ENCODE assay signal across 8 cellular contexts in the genomic region with DNA sequence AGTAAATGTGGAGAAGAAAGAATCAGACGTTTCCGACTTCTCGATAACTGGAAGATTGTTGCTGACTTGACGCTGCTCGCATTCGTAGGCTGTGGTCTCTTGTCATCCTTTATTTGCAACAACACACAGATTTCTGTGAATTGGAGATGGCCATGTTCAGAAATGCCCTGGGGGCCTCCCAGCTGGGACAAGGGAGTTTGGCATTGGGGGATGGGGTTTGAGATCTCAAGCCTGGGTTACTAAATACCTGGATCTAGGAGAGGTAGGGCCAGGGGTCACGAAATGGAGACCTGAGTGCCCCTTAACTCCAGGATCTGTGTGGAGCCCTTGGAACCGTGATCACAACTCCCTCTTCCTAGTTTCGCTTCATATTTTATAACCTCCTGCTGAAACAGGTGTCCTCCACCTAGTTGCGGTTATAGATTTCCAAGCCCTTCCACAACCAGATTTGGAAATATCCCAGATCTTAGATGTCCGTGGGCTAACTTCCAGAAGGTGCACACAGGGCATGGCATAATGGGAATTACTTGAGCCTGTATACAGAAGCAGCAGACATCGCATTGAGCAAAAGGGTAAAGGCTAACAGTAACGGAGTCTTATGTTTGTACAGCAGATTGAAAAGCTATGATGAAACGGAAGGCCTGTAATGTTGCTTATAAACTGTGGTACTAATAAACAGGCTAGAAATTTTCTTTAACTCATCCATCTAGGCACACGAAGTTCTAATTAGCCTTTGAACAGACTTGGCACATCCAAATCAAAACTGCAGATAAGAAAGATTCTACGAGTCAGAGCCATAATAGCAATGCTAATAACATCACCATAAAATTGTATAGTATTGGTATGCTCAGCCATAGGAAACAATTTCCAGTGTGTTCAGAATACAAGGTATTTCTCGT. TPM values are rescaled to one million over a fixed set of nuclear protein-coding genes. Genes with fewer than 3 reads are reported as not detected.
A peak's percentile ranks its signal among the peaks of the same experiment; 100 is the strongest.
DNase-seq lines count a peak whose midpoint lies in the region; ATAC-seq and TF ChIP-seq lines count a peak whose summit lies in the region.

No MANE protein-coding gene starts in this region.

- DNase-seq in Calu3 = peak; percentile 24
- DNase-seq in activated CD4-positive, alpha-beta T cell treated with anti-CD3 and anti-CD28 coated beads for 48 hours = peak; percentile 35
- peak; percentile 63 for DNase-seq in endodermal cell
- peak; percentile 15 for DNase-seq in mucosa of gallbladder (ENCODE audit: low spot score)
- DNase-seq in vagina (ENCODE audit: extremely low spot score in 2 of 2) = peak in 1 of 2 donors; percentile 90
- no peak for DNase-seq in stimulated activated naive B cell treated with anti-CD40 and anti-IgM and Interleukin-4, amounts not matched to agents 10 μg/mL and 1 μg/mL and 100 μg/mL, for 72 hours

- H3K4me1 Mint-ChIP-seq in Calu3 (ENCODE audit: low read depth, unreplicated experiment) (peaks cover 8% of the 10 kb centered on the region), endodermal cell (peaks cover 12% of the 10 kb centered on the region)
- peaks cover 22 to 24% of the 10 kb centered on the region in 2 donors for H3K4me1 Mint-ChIP-seq in stimulated activated naive B cell treated with anti-CD40 and anti-IgM and Interleukin-4, amounts not matched to agents 10 μg/mL and 1 μg/mL and 100 μg/mL, for 72 hours

- H3K4me3 ChIP-seq in HUES64 (ENCODE audit: low read length) (peak overlapping the region; percentile 92), endodermal cell (ENCODE audit: low read length) (peak overlapping the region; percentile 100), vagina (peak overlapping the region; percentile 55 to 96)

- 33% methylated on average over 17 of the region's 17 CpGs for WGBS in HUES64
- 22 to 33% methylated on average over 10 to 17 of the region's 17 CpGs for WGBS in endodermal cell (ENCODE audit: insufficient coverage in 1 of 2, insufficient read length in 1 of 2), 2 experiments

- H3K9ac ChIP-seq in HUES64 (ENCODE audit: low read depth, low read length) (peak overlapping the region; percentile 78), endodermal cell (ENCODE audit: extremely low read depth, low read length, poor library complexity, severe bottlenecking) (peak overlapping the region; percentile 79)

- H3K27ac Mint-ChIP-seq in Calu3 (ENCODE audit: unreplicated experiment) (no peak overlapping the region), endodermal cell (no peak overlapping the region)
- H3K27ac Mint-ChIP-seq in stimulated activated naive B cell treated with anti-CD40 and anti-IgM and Interleukin-4, amounts not matched to agents 10 μg/mL and 1 μg/mL and 100 μg/mL, for 72 hours = no peak overlapping the region

- no peaks in the 10 kb centered on the region for H3K27me3 ChIP-seq in HUES64 (ENCODE audit: insufficient read depth, low read length)
- no peaks in the 10 kb centered on the region for H3K27me3 ChIP-seq in endodermal cell (ENCODE audit: control insufficient read depth, insufficient read depth, low read length, poor library complexity, severe bottlenecking)
- H3K27me3 ChIP-seq in vagina = no peaks in the 10 kb centered on the region

- no peaks in the 10 kb centered on the region for H3K9me3 Mint-ChIP-seq in Calu3 (ENCODE audit: low read depth, unreplicated experiment)
- H3K9me3 Mint-ChIP-seq in endodermal cell = no peaks in the 10 kb centered on the region
- no peaks in the 10 kb centered on the region for H3K9me3 Mint-ChIP-seq in stimulated activated naive B cell treated with anti-CD40 and anti-IgM and Interleukin-4, amounts not matched to agents 10 μg/mL and 1 μg/mL and 100 μg/mL, for 72 hours

- peaks cover 7% of the 10 kb centered on the region for H3K36me3 Mint-ChIP-seq in Calu3 (ENCODE audit: insufficient read depth, unreplicated experiment)
- no peaks in the 10 kb centered on the region for H3K36me3 Mint-ChIP-seq in endodermal cell (ENCODE audit: low read depth)
- H3K36me3 Mint-ChIP-seq in stimulated activated naive B cell treated with anti-CD40 and anti-IgM and Interleukin-4, amounts not matched to agents 10 μg/mL and 1 μg/mL and 100 μg/mL, for 72 hours = peaks cover 0 to 4% of the 10 kb centered on the region in 2 donors

- CTCF ChIA-PET in Calu3 (lab: Charles Lee) = no interaction called here

- H3K27me3 Mint-ChIP-seq in Calu3 (ENCODE audit: unreplicated experiment) (no peaks in the 10 kb centered on the region), endodermal cell (ENCODE audit: insufficient read depth) (no peaks in the 10 kb centered on the region)
- H3K27me3 Mint-ChIP-seq in stimulated activated naive B cell treated with anti-CD40 and anti-IgM and Interleukin-4, amounts not matched to agents 10 μg/mL and 1 μg/mL and 100 μg/mL, for 72 hours = no peaks in the 10 kb centered on the region

- intact Hi-C loops in Calu3 (cut with micrococcal nuclease; ENCODE audit: unreplicated experiment) (no loop called here), vagina (cut with DNase I) (no loop called here)

- peaks cover 15% of the 10 kb centered on the region for H3K4me1 ChIP-seq in HUES64 (ENCODE audit: insufficient read depth, low read length)
- no peaks in the 10 kb centered on the region for H3K4me1 ChIP-seq in endodermal cell (ENCODE audit: control insufficient read depth, insufficient read depth, low read length)
- H3K4me1 ChIP-seq in vagina = peaks cover 41% of the 10 kb centered on the region

- TF ChIP-seq CTCF in Calu3 (IDR thresholded peaks at IDR 0.05; ENCODE audit: unreplicated experiment) = no peak
- no peak for TF ChIP-seq CTCF in endodermal cell (conservative IDR thresholded peaks at IDR 0.05)
- no peak for TF ChIP-seq CTCF in vagina (IDR thresholded peaks at IDR 0.05)

- no peak for TF ChIP-seq POLR2A in vagina (IDR thresholded peaks at IDR 0.05)

- BruUV-seq in Calu3 (replicated peaks; lab: Mats Ljungman, UMichigan) = TSS peak; percentile 44

- H3K4me3 Mint-ChIP-seq in Calu3 (ENCODE audit: low read depth, unreplicated experiment) (no peak overlapping the region), endodermal cell (no peak overlapping the region)
- no peak overlapping the region for H3K4me3 Mint-ChIP-seq in stimulated activated naive B cell treated with anti-CD40 and anti-IgM and Interleukin-4, amounts not matched to agents 10 μg/mL and 1 μg/mL and 100 μg/mL, for 72 hours

- H3K36me3 ChIP-seq in HUES64 (ENCODE audit: insufficient read depth, low read length) (no peaks in the 10 kb centered on the region), endodermal cell (ENCODE audit: control insufficient read depth, insufficient read depth, low read length) (no peaks in the 10 kb centered on the region), vagina (no peaks in the 10 kb centered on the region)

- peak overlapping the region; percentile 65 for H3K27ac ChIP-seq in HUES64 (ENCODE audit: low read depth, low read length)
- H3K27ac ChIP-seq in endodermal cell (ENCODE audit: low read depth, low read length) = no peak overlapping the region
- H3K27ac ChIP-seq in vagina = peak overlapping the region; percentile 100

- ATAC-seq in GM18870 (IDR thresholded peaks at IDR 0.05; ENCODE audit: unreplicated experiment) = no peak
- no peak for ATAC-seq in stimulated activated naive B cell treated with anti-CD40 and anti-IgM and Interleukin-4, amounts not matched to agents 10 μg/mL and 1 μg/mL and 100 μg/mL, for 72 hours (replicated peaks)

- H3K9me3 ChIP-seq in HUES64 (ENCODE audit: insufficient read depth, low read depth, low read length) (no peaks in the 10 kb centered on the region), endodermal cell (ENCODE audit: control insufficient read depth, low read length) (no peaks in the 10 kb centered on the region), vagina (no peaks in the 10 kb centered on the region)

RNA-seq across cellular contexts. Expression of gene USF3, which starts 1.0 kb away (rescaled TPM):
- total RNA-seq in Calu3 (2022) (10.2 and 10.7 TPM in 2 replicates), endodermal cell (10 to 100 TPM; 15.5 to 17.6 TPM), mucosa of gallbladder (18.6 TPM), vagina (19.2 TPM)
- 8.6 TPM for polyA plus RNA-seq in HUES64 (2013, experiment 1 of 2)
- 10.1 TPM for polyA plus RNA-seq in HUES64 (2013, experiment 2 of 2)
- polyA plus RNA-seq in endodermal cell (2013, experiment 1 of 2) = 10.5 TPM
- polyA plus RNA-seq in endodermal cell (2013, experiment 2 of 2) = 12.5 TPM

RNA-seq across cellular contexts. Expression of gene NAA50, which starts 48.6 kb away (rescaled TPM):
- total RNA-seq in Calu3 (2022) (155 and 156 TPM in 2 replicates), endodermal cell (100 to 1,000 TPM; 137 to 150 TPM), mucosa of gallbladder (78.6 TPM), vagina (90.1 TPM)
- polyA plus RNA-seq in HUES64 (2013, experiment 1 of 2) = 178 TPM
- 160 TPM for polyA plus RNA-seq in HUES64 (2013, experiment 2 of 2)
- polyA plus RNA-seq in endodermal cell (2013, experiment 1 of 2) = 123 TPM
- 116 TPM for polyA plus RNA-seq in endodermal cell (2013, experiment 2 of 2)

RNA-seq across cellular contexts. Expression of gene ATP6V1A, which starts 49.4 kb away (rescaled TPM):
- total RNA-seq in Calu3 (2022) = 56.6 and 65.2 TPM in 2 replicates
- 34.3 TPM for polyA plus RNA-seq in HUES64 (2013, experiment 1 of 2)
- polyA plus RNA-seq in HUES64 (2013, experiment 2 of 2) = 34.4 TPM
- total RNA-seq in endodermal cell = 10 to 100 TPM; 58.4 to 63.4 TPM
- 39.3 TPM for polyA plus RNA-seq in endodermal cell (2013, experiment 1 of 2)
- 39.2 TPM for polyA plus RNA-seq in endodermal cell (2013, experiment 2 of 2)
- total RNA-seq in mucosa of gallbladder = 81.5 TPM
- total RNA-seq in vagina = 28.5 TPM
